1 cellular context compared by ENCODE assay signal in genomic region chr10:128160335-128160734, GRCh38.
TF ChIP-seq lines count a peak whose summit lies in the region.

No MANE protein-coding gene starts in this region.

TF ChIP-seq in GM23338, 12 proteins besides CTCF, POLR2A, EP300 and RAD21 (continued from another document):
- no peak for TF ChIP-seq ZNF462 (CRISPR knock-in tag; IDR thresholded peaks at IDR 0.05)
- no peak for TF ChIP-seq ZNF331 (CRISPR knock-in tag; IDR thresholded peaks at IDR 0.05; ENCODE audit: low read depth)
- no peak for TF ChIP-seq CREB1 (CRISPR knock-in tag; IDR thresholded peaks at IDR 0.05; ENCODE audit: low read depth)
- TF ChIP-seq EZH2 (IDR thresholded peaks at IDR 0.05; ENCODE audit: low read depth, unreplicated experiment) = no peak
- TF ChIP-seq ETS1 (IDR thresholded peaks at IDR 0.05) = no peak
- no peak for TF ChIP-seq JUNB (IDR thresholded peaks at IDR 0.05; ENCODE audit: unreplicated experiment)
- no peak for TF ChIP-seq NANOG (IDR thresholded peaks at IDR 0.05; ENCODE audit: borderline replicate concordance)
